Comparison of ENCODE assay signal across 9 cellular contexts in genomic region chr6:139054001-139054400, GRCh38.
"Had no signal": no experiment of that assay in that cellular context is flagged by ENCODE, and none has a peak within 500 bp of the region (broad histone marks: within the 10 kb centered on the region; RNA-seq: fewer than 3 reads in every experiment).

No MANE protein-coding gene starts in this region.

- H3K27ac ChIP-seq: GM23248 had no signal

- ATAC-seq: GM23338, HCT116 had no signal

- DNase-seq: GM23248, GOT3, H7, H9, HCEC 1CT, HFFc6 had no signal

- H3K4me3 ChIP-seq: GM23248, GM23338, HAP-1 had no signal

- H3K4me1 ChIP-seq: HAP-1 had no signal

- H3K9me3 ChIP-seq: HAP-1 had no signal
